17 cellular contexts compared by ENCODE assay signal in genomic region chr4:187070158-187070557, GRCh38.
"Had no signal": no experiment of that assay in that cellular context is flagged by ENCODE, and none has a peak within 500 bp of the region (broad histone marks: within the 10 kb centered on the region; RNA-seq: fewer than 3 reads in every experiment).

No MANE protein-coding gene starts in this region.

- H3K4me2 ChIP-seq: hepatocyte had no signal

- H3K27ac Mint-ChIP-seq: effector memory CD8-positive, alpha-beta T cell; naive thymus-derived CD8-positive, alpha-beta T cell; stimulated activated naive B cell treated with anti-CD40 and anti-IgM and Interleukin-4, amounts not matched to agents 10 μg/mL and 1 μg/mL and 100 μg/mL, for 72 hours; stimulated activated naive CD8-positive, alpha-beta T cell treated with anti-CD3 and anti-CD28 coated beads, Interleukin-15, amount 100 ng/mL, for 72 hours had no signal

- H3K9me3 ChIP-seq: neutrophil, psoas muscle, testis, tibial nerve, upper lobe of right lung, vagina had no signal

- H3K4me1 Mint-ChIP-seq: naive thymus-derived CD8-positive, alpha-beta T cell; stimulated activated naive B cell treated with anti-CD40 and anti-IgM and Interleukin-4, amounts not matched to agents 10 μg/mL and 1 μg/mL and 100 μg/mL, for 72 hours; stimulated activated naive CD8-positive, alpha-beta T cell treated with anti-CD3 and anti-CD28 coated beads, Interleukin-15, amount 100 ng/mL, for 72 hours had no signal

- ATAC-seq: effector memory CD8-positive, alpha-beta T cell; naive thymus-derived CD8-positive, alpha-beta T cell; psoas muscle; stimulated activated naive B cell treated with anti-CD40 and anti-IgM and Interleukin-4, amounts not matched to agents 10 μg/mL and 1 μg/mL and 100 μg/mL, for 72 hours; stimulated activated naive CD8-positive, alpha-beta T cell treated with anti-CD3 and anti-CD28 coated beads, Interleukin-15, amount 100 ng/mL, for 72 hours had no signal

- H3K27me3 Mint-ChIP-seq: effector memory CD8-positive, alpha-beta T cell; stimulated activated naive B cell treated with anti-CD40 and anti-IgM and Interleukin-4, amounts not matched to agents 10 μg/mL and 1 μg/mL and 100 μg/mL, for 72 hours; stimulated activated naive CD8-positive, alpha-beta T cell treated with anti-CD3 and anti-CD28 coated beads, Interleukin-15, amount 100 ng/mL, for 72 hours had no signal

- H3K4me3 ChIP-seq: hepatocyte, psoas muscle, skin epidermis, testis, tibial nerve, upper lobe of right lung, vagina had no signal

- H3K36me3 Mint-ChIP-seq: naive thymus-derived CD8-positive, alpha-beta T cell; stimulated activated naive B cell treated with anti-CD40 and anti-IgM and Interleukin-4, amounts not matched to agents 10 μg/mL and 1 μg/mL and 100 μg/mL, for 72 hours had no signal

- H3K79me2 ChIP-seq: hepatocyte had no signal

- H3K4me1 ChIP-seq: psoas muscle, upper lobe of right lung, vagina had no signal

- H3K27me3 ChIP-seq: hepatocyte, neutrophil, testis, tibial nerve, upper lobe of right lung, vagina had no signal

- H3K27ac ChIP-seq: hepatocyte, neutrophil, psoas muscle, skin epidermis, testis, tibial nerve, upper lobe of right lung, vagina had no signal

- DNase-seq: effector memory CD8-positive, alpha-beta T cell; erythroblast; foreskin melanocyte; head of caudate nucleus; naive thymus-derived CD8-positive, alpha-beta T cell; psoas muscle; stimulated activated CD4-positive, alpha-beta T cell treated with anti-CD3 and anti-CD28 coated beads, Interleukin-2, amount 100 ng/mL, for 24 hours; stimulated activated CD4-positive, alpha-beta T cell treated with anti-CD3 and anti-CD28 coated beads, Interleukin-4, amount 100 ng/mL, for 4 hours; stimulated activated naive B cell treated with anti-CD40 and anti-IgM and Interleukin-4, amounts not matched to agents 10 μg/mL and 1 μg/mL and 100 μg/mL, for 72 hours; stimulated activated naive CD8-positive, alpha-beta T cell treated with anti-CD3 and anti-CD28 coated beads, Interleukin-15, amount 100 ng/mL, for 72 hours; testis; upper lobe of right lung had no signal

- H2AFZ ChIP-seq: hepatocyte had no signal

- H3K36me3 ChIP-seq: neutrophil, tibial nerve, upper lobe of right lung, vagina had no signal

- H3K4me3 Mint-ChIP-seq: effector memory CD8-positive, alpha-beta T cell; naive thymus-derived CD8-positive, alpha-beta T cell; stimulated activated naive B cell treated with anti-CD40 and anti-IgM and Interleukin-4, amounts not matched to agents 10 μg/mL and 1 μg/mL and 100 μg/mL, for 72 hours; stimulated activated naive CD8-positive, alpha-beta T cell treated with anti-CD3 and anti-CD28 coated beads, Interleukin-15, amount 100 ng/mL, for 72 hours had no signal
